17 cellular contexts compared by ENCODE assay signal in genomic region chr9:113882181-113882580, GRCh38. TPM values are rescaled to one million over a fixed set of nuclear protein-coding genes. Genes with fewer than 3 reads are reported as not detected.
DNase-seq lines count a peak whose midpoint lies in the region; ATAC-seq and TF ChIP-seq lines count a peak whose summit lies in the region.
"Had no signal": no experiment of that assay in that cellular context is flagged by ENCODE, and none has a peak within 500 bp of the region (broad histone marks: within the 10 kb centered on the region; RNA-seq: fewer than 3 reads in every experiment).

No MANE protein-coding gene starts in this region.

- H3K9me3 Mint-ChIP-seq in activated CD4-positive, alpha-beta T cell treated with anti-CD3 and anti-CD28 coated beads, Interleukin-2, amount 10 ng/mL, durations not matched to agents 24 days and 14 days: no peaks in the 10 kb centered on the region
- H3K9me3 Mint-ChIP-seq in osteocyte (ENCODE audit: unreplicated experiment): no peaks in the 10 kb centered on the region
- H3K9me3 Mint-ChIP-seq: CD14-positive monocyte; CD4-positive, alpha-beta memory T cell; H9 had no signal

- H3K9me2 ChIP-seq in Loucy (replicated peaks; ENCODE audit: low read depth, low read length): no peaks in the 10 kb centered on the region

- no peak overlapping the region for H3K4me3 ChIP-seq in Loucy (ENCODE audit: low read length, poor library complexity, severe bottlenecking)
- no peak overlapping the region for H3K4me3 ChIP-seq in esophagus muscularis mucosa
- H3K4me3 ChIP-seq: A549 had no signal

- H3F3A ChIP-seq in Loucy (ENCODE audit: low read depth): no peaks in the 10 kb centered on the region

- ATAC-seq in GM18498 (IDR thresholded peaks at IDR 0.05; ENCODE audit: unreplicated experiment): no peak
- ATAC-seq: A549 had no signal

- intact Hi-C loops in activated CD4-positive, alpha-beta T cell treated with anti-CD3 and anti-CD28 coated beads, Interleukin-2, amount 10 ng/mL, durations not matched to agents 24 days and 14 days (cut with micrococcal nuclease): no loop called here
- intact Hi-C loops in esophagus muscularis mucosa (cut with DNase I): no loop called here

- WGBS in esophagus muscularis mucosa: 88% methylated on average over 7 of the region's 7 CpGs

- H3K27me3 Mint-ChIP-seq in activated CD4-positive, alpha-beta T cell treated with anti-CD3 and anti-CD28 coated beads, Interleukin-2, amount 10 ng/mL, durations not matched to agents 24 days and 14 days: peaks cover 15% of the 10 kb centered on the region
- no peaks in the 10 kb centered on the region for H3K27me3 Mint-ChIP-seq in osteocyte (ENCODE audit: unreplicated experiment)

- H3K4me1 ChIP-seq in Loucy (ENCODE audit: insufficient read depth, low read length, poor library complexity, severe bottlenecking) (peaks cover 69% of the 10 kb centered on the region), esophagus muscularis mucosa (peaks cover 9 to 26% (median 19%) of the 10 kb centered on the region in 4 donors)

- no peaks in the 10 kb centered on the region for H3K36me3 ChIP-seq in Loucy (ENCODE audit: insufficient read depth, low read length)
- H3K36me3 ChIP-seq in esophagus muscularis mucosa: no peaks in the 10 kb centered on the region

- H3K9me3 ChIP-seq in Loucy (ENCODE audit: insufficient read depth, low read depth, low read length) (no peaks in the 10 kb centered on the region), esophagus muscularis mucosa (no peaks in the 10 kb centered on the region)
- H3K9me3 ChIP-seq: A549 had no signal

- H3K27ac Mint-ChIP-seq in activated CD4-positive, alpha-beta T cell treated with anti-CD3 and anti-CD28 coated beads, Interleukin-2, amount 10 ng/mL, durations not matched to agents 24 days and 14 days: no peak overlapping the region
- no peak overlapping the region for H3K27ac Mint-ChIP-seq in osteocyte (ENCODE audit: unreplicated experiment)
- H3K27ac Mint-ChIP-seq: CD4-positive, alpha-beta memory T cell; H9 had no signal

- H3K27me3 ChIP-seq in Loucy (ENCODE audit: insufficient read depth, low read length, poor library complexity, severe bottlenecking): no peaks in the 10 kb centered on the region
- H3K27me3 ChIP-seq in esophagus muscularis mucosa: no peaks in the 10 kb centered on the region

- H3K4me2 ChIP-seq in Loucy (ENCODE audit: low read depth, low read length, poor library complexity, severe bottlenecking): peak overlapping the region; percentile 94
- H3K4me2 ChIP-seq: A549 had no signal

- peaks cover 96% of the 10 kb centered on the region for H3K79me2 ChIP-seq in Loucy (ENCODE audit: insufficient read depth, low read length)

- no peak overlapping the region for H3K27ac ChIP-seq in esophagus muscularis mucosa (replicated peaks in 1 of 4)
- H3K27ac ChIP-seq: 22Rv1, A549 had no signal

- peak; percentile 48 for DNase-seq in activated CD4-positive, alpha-beta T cell treated with anti-CD3 and anti-CD28 coated beads, Interleukin-2, amount 10 ng/mL, durations not matched to agents 24 days and 14 days
- DNase-seq in activated CD4-positive, alpha-beta T cell treated with anti-CD3 and anti-CD28 coated beads for 1 hour: no peak
- DNase-seq in esophagus muscularis mucosa (ENCODE audit: extremely low spot score): peak; percentile 91
- peak; percentile 44 for DNase-seq in osteocyte (ENCODE audit: extremely low spot score, unreplicated experiment)
- DNase-seq in retina: no peak
- DNase-seq in NCI-H774 (lab: John Stamatoyannopoulos, UW): no peak
- DNase-seq: AML-193; CD4-positive, alpha-beta memory T cell; DMS153; DMS79; GDM1; H9 had no signal

- H3K9ac ChIP-seq in Loucy (ENCODE audit: low read depth, low read length, poor library complexity, severe bottlenecking): no peak overlapping the region

- no peak for TF ChIP-seq CTCF in Loucy (conservative IDR thresholded peaks at IDR 0.05; ENCODE audit: low read length)
- no peak for TF ChIP-seq CTCF in esophagus muscularis mucosa (IDR thresholded peaks at IDR 0.05)
- no peak for TF ChIP-seq CTCF in osteocyte (IDR thresholded peaks at IDR 0.05)

- no peak for TF ChIP-seq POLR2A in esophagus muscularis mucosa (IDR thresholded peaks at IDR 0.05; ENCODE audit: low read depth)

- no peak for TF ChIP-seq EP300 in esophagus muscularis mucosa (IDR thresholded peaks at IDR 0.05)

- H3K4me1 Mint-ChIP-seq in activated CD4-positive, alpha-beta T cell treated with anti-CD3 and anti-CD28 coated beads, Interleukin-2, amount 10 ng/mL, durations not matched to agents 24 days and 14 days: peaks cover 13% of the 10 kb centered on the region
- peaks cover 74% of the 10 kb centered on the region for H3K4me1 Mint-ChIP-seq in osteocyte (ENCODE audit: unreplicated experiment)

- H4K20me1 ChIP-seq in Loucy (ENCODE audit: insufficient read depth, low read length, poor library complexity, severe bottlenecking): peaks cover 11% of the 10 kb centered on the region

- H2AFZ ChIP-seq in Loucy (ENCODE audit: low read length): no peak overlapping the region

- no peak overlapping the region for H3K4me3 Mint-ChIP-seq in activated CD4-positive, alpha-beta T cell treated with anti-CD3 and anti-CD28 coated beads, Interleukin-2, amount 10 ng/mL, durations not matched to agents 24 days and 14 days
- H3K4me3 Mint-ChIP-seq in osteocyte (ENCODE audit: unreplicated experiment): no peak overlapping the region
- H3K4me3 Mint-ChIP-seq: CD14-positive monocyte; CD4-positive, alpha-beta memory T cell; H9 had no signal

- H3K36me3 Mint-ChIP-seq in activated CD4-positive, alpha-beta T cell treated with anti-CD3 and anti-CD28 coated beads, Interleukin-2, amount 10 ng/mL, durations not matched to agents 24 days and 14 days (ENCODE audit: low read depth): no peaks in the 10 kb centered on the region
- peaks cover 8% of the 10 kb centered on the region for H3K36me3 Mint-ChIP-seq in osteocyte (ENCODE audit: unreplicated experiment)
- H3K36me3 Mint-ChIP-seq: CD14-positive monocyte; CD4-positive, alpha-beta memory T cell had no signal

RNA-seq across cellular contexts. Expression of gene ZNF618, which starts 6.1 kb away (rescaled TPM):
- 0.14 and 0.19 TPM in 2 replicates for total RNA-seq in activated CD4-positive, alpha-beta T cell treated with anti-CD3 and anti-CD28 coated beads, Interleukin-2, amount 10 ng/mL, durations not matched to agents 24 days and 14 days
- total RNA-seq in esophagus muscularis mucosa (1 to 10 TPM; 1.2 to 4.5 (median 2.6) TPM), osteocyte (35.1 and 36.8 TPM in 2 replicates)

Comparison
In these comparisons a context has a peak if more than half of its experiments do, and no peak if none do; other contexts are left out.
1. DNase-seq: peak in activated CD4-positive, alpha-beta T cell treated with anti-CD3 and anti-CD28 coated beads, Interleukin-2, amount 10 ng/mL, durations not matched to agents 24 days and 14 days (single experiment), esophagus muscularis mucosa (single experiment) and osteocyte (single experiment); none in activated CD4-positive, alpha-beta T cell treated with anti-CD3 and anti-CD28 coated beads for 1 hour (single experiment), retina (single experiment) and NCI-H774 (single experiment).